Comparison of ENCODE assay signal across 39 cellular contexts in genomic region chr6:150308812-150309475, GRCh38. TPM values are rescaled to one million over a fixed set of nuclear protein-coding genes. Genes with fewer than 3 reads are reported as not detected.
"Had no signal": no experiment of that assay in that cellular context is flagged by ENCODE, and none has a peak within 500 bp of the region (broad histone marks: within the 10 kb centered on the region; RNA-seq: fewer than 3 reads in every experiment).

No MANE protein-coding gene starts in this region.

- H3K4me1 ChIP-seq: adrenal gland, body of pancreas, esophagus squamous epithelium, gastroesophageal sphincter, heart right ventricle had no signal

- H3K27ac Mint-ChIP-seq: activated CD4-positive, alpha-beta memory T cell treated with anti-CD3 and anti-CD28 coated beads for 36 hours; activated CD4-positive, alpha-beta T cell treated with anti-CD3 and anti-CD28 coated beads for 36 hours; activated CD4-positive, alpha-beta T cell treated with anti-CD3 and anti-CD28 coated beads, Interleukin-2, amount 10 ng/mL, durations not matched to agents 24 days and 14 days; activated CD8-positive, alpha-beta memory T cell treated with anti-CD3 and anti-CD28 coated beads, Interleukin-2, amount 10 ng/mL, durations not matched to agents 7 days and 5 days; activated CD8-positive, alpha-beta T cell treated with anti-CD3 and anti-CD28 coated beads, Interleukin-2, amount 10 ng/mL, durations not matched to agents 7 days and 5 days; activated naive CD4-positive, alpha-beta T cell treated with anti-CD3 and anti-CD28 coated beads for 36 hours; activated naive CD4-positive, alpha-beta T cell treated with anti-CD3 and anti-CD28 coated beads, Interleukin-2, amount 50 U/mL, for 24 hours; activated naive CD8-positive, alpha-beta T cell treated with anti-CD3 and anti-CD28 coated beads for 36 hours; activated naive CD8-positive, alpha-beta T cell treated with anti-CD3 and anti-CD28 coated beads, Interleukin-2, amount 50 U/mL, for 24 hours; activated T-helper 1 cell treated with anti-CD3 and anti-CD28 coated beads, Interleukin-12 subunit alpha, Interleukin-12 subunit beta, Interleukin-2, Interleukin-4 antibody, amounts not matched to agents 30 ng/mL and 10 ng/mL and 1 ng/mL, durations not matched to agents 14 hours and 24 hours and 36 hours; activated T-helper 2 cell treated with anti-CD3 and anti-CD28 coated beads, Interferon-gamma antibody, Interleukin-2, Interleukin-4, amounts not matched to agents 10 μg/mL and 5 μg/mL and 100 μg/mL, durations not matched to agents 14 hours and 24 hours and 36 hours; dendritic cell treated with granulocyte-macrophage colony-stimulating factor and Interleukin-4, amounts not matched to agents 40 ng/mL and 50 ng/mL, for 4 days had no signal

- DNase-seq: activated CD4-positive, alpha-beta memory T cell treated with anti-CD3 and anti-CD28 coated beads for 36 hours; activated CD4-positive, alpha-beta T cell treated with anti-CD3 and anti-CD28 coated beads for 36 hours; activated CD4-positive, alpha-beta T cell treated with anti-CD3 and anti-CD28 coated beads, Interleukin-2, amount 10 ng/mL, durations not matched to agents 24 days and 14 days; activated CD4-positive, CD25-positive, alpha-beta regulatory T cell; activated CD4-positive, CD25-positive, alpha-beta regulatory T cell treated with anti-CD3 and anti-CD28 coated beads, Interleukin-2, amount 50 U/mL, for 72 hours; activated CD8-positive, alpha-beta memory T cell treated with anti-CD3 and anti-CD28 coated beads, Interleukin-2, amount 10 ng/mL, durations not matched to agents 7 days and 5 days; activated CD8-positive, alpha-beta memory T cell treated with anti-CD3 and anti-CD28 coated beads, Interleukin-2, amount 50 U/mL, for 4 hours; activated CD8-positive, alpha-beta T cell treated with anti-CD3 and anti-CD28 coated beads, Interleukin-2, amount 10 ng/mL, durations not matched to agents 7 days and 5 days; activated effector memory CD4-positive, alpha-beta T cell treated with anti-CD3 and anti-CD28 coated beads, Interleukin-2, amount 50 U/mL, for 16 hours; activated naive CD4-positive, alpha-beta T cell treated with anti-CD3 and anti-CD28 coated beads for 36 hours; activated naive CD8-positive, alpha-beta T cell treated with anti-CD3 and anti-CD28 coated beads for 36 hours; activated naive CD8-positive, alpha-beta T cell treated with anti-CD3 and anti-CD28 coated beads, Interleukin-2, amount 50 U/mL, for 24 hours; activated T-cell treated with anti-CD3 and anti-CD28 coated beads, Interleukin-2, amount 50 U/mL, for 1 hour; activated T-cell treated with anti-CD3 and anti-CD28 coated beads, Interleukin-2, amount 50 U/mL, for 48 hours; adrenal gland; amygdala; aorta; body of pancreas; caudate nucleus; dorsolateral prefrontal cortex; effector memory CD4-positive, alpha-beta T cell; esophagus squamous epithelium; foreskin melanocyte; heart right ventricle; T-helper 1 cell; T-helper 2 cell had no signal

- H3K36me3 ChIP-seq: adrenal gland, esophagus squamous epithelium, gastroesophageal sphincter, heart right ventricle had no signal

- H3K27me3 ChIP-seq: adrenal gland, body of pancreas had no signal

- H3K36me3 Mint-ChIP-seq: activated CD4-positive, alpha-beta memory T cell treated with anti-CD3 and anti-CD28 coated beads for 36 hours; activated CD8-positive, alpha-beta memory T cell treated with anti-CD3 and anti-CD28 coated beads, Interleukin-2, amount 10 ng/mL, durations not matched to agents 7 days and 5 days; activated naive CD4-positive, alpha-beta T cell treated with anti-CD3 and anti-CD28 coated beads, Interleukin-2, amount 50 U/mL, for 24 hours; activated naive CD8-positive, alpha-beta T cell treated with anti-CD3 and anti-CD28 coated beads for 36 hours had no signal

- H3K9me3 Mint-ChIP-seq: activated CD4-positive, alpha-beta memory T cell treated with anti-CD3 and anti-CD28 coated beads for 36 hours; activated CD4-positive, alpha-beta T cell treated with anti-CD3 and anti-CD28 coated beads, Interleukin-2, amount 10 ng/mL, durations not matched to agents 24 days and 14 days; activated naive CD4-positive, alpha-beta T cell treated with anti-CD3 and anti-CD28 coated beads for 36 hours; activated naive CD4-positive, alpha-beta T cell treated with anti-CD3 and anti-CD28 coated beads, Interleukin-2, amount 50 U/mL, for 24 hours; activated naive CD8-positive, alpha-beta T cell treated with anti-CD3 and anti-CD28 coated beads for 36 hours; activated naive CD8-positive, alpha-beta T cell treated with anti-CD3 and anti-CD28 coated beads, Interleukin-2, amount 50 U/mL, for 24 hours; activated T-helper 1 cell treated with anti-CD3 and anti-CD28 coated beads, Interleukin-12 subunit alpha, Interleukin-12 subunit beta, Interleukin-2, Interleukin-4 antibody, amounts not matched to agents 30 ng/mL and 10 ng/mL and 1 ng/mL, durations not matched to agents 14 hours and 24 hours and 36 hours; activated T-helper 2 cell treated with anti-CD3 and anti-CD28 coated beads, Interferon-gamma antibody, Interleukin-2, Interleukin-4, amounts not matched to agents 10 μg/mL and 5 μg/mL and 100 μg/mL, durations not matched to agents 14 hours and 24 hours and 36 hours had no signal

- H3K9me3 ChIP-seq: adrenal gland, body of pancreas, esophagus squamous epithelium, gastroesophageal sphincter, heart right ventricle had no signal

- FAIRE-seq: endothelial cell of umbilical vein had no signal

- H3K4me1 Mint-ChIP-seq: activated naive CD4-positive, alpha-beta T cell treated with anti-CD3 and anti-CD28 coated beads, Interleukin-2, amount 50 U/mL, for 24 hours had no signal

- ATAC-seq: activated CD4-positive, alpha-beta T cell treated with anti-CD3 and anti-CD28 coated beads for 36 hours; activated CD8-positive, alpha-beta memory T cell treated with anti-CD3 and anti-CD28 coated beads, Interleukin-2, amount 10 ng/mL, durations not matched to agents 7 days and 5 days; activated CD8-positive, alpha-beta T cell treated with anti-CD3 and anti-CD28 coated beads, Interleukin-2, amount 10 ng/mL, durations not matched to agents 7 days and 5 days; activated naive CD8-positive, alpha-beta T cell treated with anti-CD3 and anti-CD28 coated beads, Interleukin-2, amount 50 U/mL, for 24 hours; body of pancreas; gastroesophageal sphincter; heart right ventricle had no signal

- H3K4me3 Mint-ChIP-seq: activated CD4-positive, alpha-beta memory T cell treated with anti-CD3 and anti-CD28 coated beads for 36 hours; activated CD4-positive, alpha-beta T cell treated with anti-CD3 and anti-CD28 coated beads for 36 hours; activated CD4-positive, alpha-beta T cell treated with anti-CD3 and anti-CD28 coated beads, Interleukin-2, amount 10 ng/mL, durations not matched to agents 24 days and 14 days; activated CD8-positive, alpha-beta memory T cell treated with anti-CD3 and anti-CD28 coated beads, Interleukin-2, amount 10 ng/mL, durations not matched to agents 7 days and 5 days; activated CD8-positive, alpha-beta T cell treated with anti-CD3 and anti-CD28 coated beads, Interleukin-2, amount 10 ng/mL, durations not matched to agents 7 days and 5 days; activated naive CD4-positive, alpha-beta T cell treated with anti-CD3 and anti-CD28 coated beads for 36 hours; activated naive CD4-positive, alpha-beta T cell treated with anti-CD3 and anti-CD28 coated beads, Interleukin-2, amount 50 U/mL, for 24 hours; activated naive CD8-positive, alpha-beta T cell treated with anti-CD3 and anti-CD28 coated beads for 36 hours; activated naive CD8-positive, alpha-beta T cell treated with anti-CD3 and anti-CD28 coated beads, Interleukin-2, amount 50 U/mL, for 24 hours; activated T-helper 1 cell treated with anti-CD3 and anti-CD28 coated beads, Interleukin-12 subunit alpha, Interleukin-12 subunit beta, Interleukin-2, Interleukin-4 antibody, amounts not matched to agents 30 ng/mL and 10 ng/mL and 1 ng/mL, durations not matched to agents 14 hours and 24 hours and 36 hours; dendritic cell treated with granulocyte-macrophage colony-stimulating factor and Interleukin-4, amounts not matched to agents 40 ng/mL and 50 ng/mL, for 4 days had no signal

- H3K4me3 ChIP-seq: adrenal gland, body of pancreas, coronary artery, dorsolateral prefrontal cortex, esophagus squamous epithelium, gastroesophageal sphincter, heart right ventricle had no signal

- H3K27ac ChIP-seq: adrenal gland, body of pancreas, coronary artery, dorsolateral prefrontal cortex, epithelial cell of prostate, esophagus squamous epithelium, gastroesophageal sphincter, heart right ventricle had no signal

RNA-seq across cellular contexts. Expression of gene IYD, which starts 59.9 kb away (rescaled TPM):
- total RNA-seq: activated CD4-positive, alpha-beta memory T cell treated with anti-CD3 and anti-CD28 coated beads for 36 hours; activated CD4-positive, alpha-beta T cell treated with anti-CD3 and anti-CD28 coated beads for 36 hours; activated CD4-positive, alpha-beta T cell treated with anti-CD3 and anti-CD28 coated beads, Interleukin-2, amount 10 ng/mL, durations not matched to agents 24 days and 14 days; activated CD8-positive, alpha-beta memory T cell treated with anti-CD3 and anti-CD28 coated beads for 36 hours; activated CD8-positive, alpha-beta memory T cell treated with anti-CD3 and anti-CD28 coated beads, Interleukin-2, amount 10 ng/mL, durations not matched to agents 7 days and 5 days; activated CD8-positive, alpha-beta T cell treated with anti-CD3 and anti-CD28 coated beads, Interleukin-2, amount 10 ng/mL, durations not matched to agents 7 days and 5 days; activated naive CD4-positive, alpha-beta T cell treated with anti-CD3 and anti-CD28 coated beads for 36 hours; activated naive CD8-positive, alpha-beta T cell treated with anti-CD3 and anti-CD28 coated beads for 36 hours; activated T-helper 1 cell treated with anti-CD3 and anti-CD28 coated beads, Interleukin-12 subunit alpha, Interleukin-12 subunit beta, Interleukin-2, Interleukin-4 antibody, amounts not matched to agents 30 ng/mL and 10 ng/mL and 1 ng/mL, durations not matched to agents 14 hours and 24 hours and 36 hours; activated T-helper 2 cell treated with anti-CD3 and anti-CD28 coated beads, Interferon-gamma antibody, Interleukin-2, Interleukin-4, amounts not matched to agents 10 μg/mL and 5 μg/mL and 100 μg/mL, durations not matched to agents 14 hours and 24 hours and 36 hours; aorta; cerebellum; endothelial cell of umbilical vein; esophagus squamous epithelium; fibroblast of lung; fibroblast of villous mesenchyme; gastroesophageal sphincter; glomerular endothelial cell; heart right ventricle had no signal
- polyA plus RNA-seq: adrenal gland, endothelial cell of umbilical vein, fibroblast of lung, heart right ventricle had no signal
